17 cellular contexts compared by ENCODE assay signal in the genomic region with DNA sequence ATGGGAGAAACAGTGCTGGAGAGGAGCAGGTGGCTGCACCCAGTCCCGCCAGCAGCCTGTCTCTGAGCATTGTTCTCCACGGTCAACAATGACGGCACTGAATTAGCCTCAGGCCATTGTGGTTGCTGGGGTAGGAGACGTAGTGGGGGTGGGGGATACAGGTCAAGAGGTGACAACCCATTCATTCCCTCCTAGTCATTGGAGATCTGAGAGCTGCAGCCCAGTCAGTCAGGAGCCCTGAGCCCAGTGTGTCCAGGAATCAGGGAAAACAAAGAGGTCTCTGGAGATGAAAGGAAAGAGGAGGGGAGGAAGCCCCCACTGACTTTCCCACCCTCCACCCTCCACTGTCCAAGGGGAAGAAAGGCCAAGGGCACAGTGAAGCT. TPM values are rescaled to one million over a fixed set of nuclear protein-coding genes. Genes with fewer than 3 reads are reported as not detected.
DNase-seq lines count a peak whose midpoint lies in the region; ATAC-seq and TF ChIP-seq lines count a peak whose summit lies in the region.
"Had no signal": no experiment of that assay in that cellular context is flagged by ENCODE, and none has a peak within 500 bp of the region (broad histone marks: within the 10 kb centered on the region; RNA-seq: fewer than 3 reads in every experiment).

No MANE protein-coding gene starts in this region.

- H3K4me1 ChIP-seq in cardiac muscle cell (ENCODE audit: low read depth): peaks cover 24% of the 10 kb centered on the region
- peaks cover 0 to 40% of the 10 kb centered on the region in 2 donors for H3K4me1 ChIP-seq in left lung
- H3K4me1 ChIP-seq: uterus had no signal

- peaks cover 6% of the 10 kb centered on the region for H3K36me3 Mint-ChIP-seq in WTC11

- H3K27ac ChIP-seq in cardiac muscle cell (peak overlapping the region; percentile 67), left lung (peak overlapping the region in 1 of 2 donors; percentile 42), substantia nigra (ENCODE audit: low read depth, low read length, poor library complexity, severe bottlenecking) (peak overlapping the region; percentile 24)
- H3K27ac ChIP-seq: neutrophil had no signal

- H3K36me3 ChIP-seq in cardiac muscle cell (no peaks in the 10 kb centered on the region), left lung (peaks cover 0 to 19% of the 10 kb centered on the region in 2 donors)
- H3K36me3 ChIP-seq: uterus had no signal

- ATAC-seq in left cardiac atrium: no peak
- ATAC-seq in WTC11: peak; percentile 50
- ATAC-seq in left lung: peak; percentile 35
- ATAC-seq: esophagus mucosa had no signal

- no peaks in the 10 kb centered on the region for H3K27me3 Mint-ChIP-seq in WTC11 (ENCODE audit: low read depth)

- intact Hi-C loops in left cardiac atrium (cut with DNase I): no loop called here
- intact Hi-C loops in left lung (cut with DNase I): no loop called here

- H3K9me3 Mint-ChIP-seq in WTC11: no peaks in the 10 kb centered on the region

- DNase-seq in cardiac muscle cell (ENCODE audit: low read depth in 1 of 2, low spot score in 1 of 2): no peak
- no peak for DNase-seq in left cardiac atrium
- peak; percentile 28 for DNase-seq in WTC11 (ENCODE audit: low spot score)
- no peak for DNase-seq in left lung
- peak in 17 of 49 donors; percentile 8 to 65 (median 27) for DNase-seq in substantia nigra (lab: John Stamatoyannopoulos, UW)
- DNase-seq in NAMALWA (ENCODE audit: low spot score): no peak
- DNase-seq in NCI-H1048 (lab: John Stamatoyannopoulos, UW): no peak
- no peak for DNase-seq in DMS 273 treated with DMSO at 0.1 percent for 48 hours (lab: John Stamatoyannopoulos, UW)
- DNase-seq: activated T-cell treated with anti-CD3 and anti-CD28 coated beads, Interleukin-2, amount 50 U/mL, for 48 hours; NCI-H1092 treated with DMSO at 0.1 percent for 48 hours; NCI-H526 treated with DMSO at 0.1 percent for 48 hours; SIG-M5; stimulated activated naive CD4-positive, alpha-beta T cell; uterus had no signal

- POLR2A ChIA-PET in WTC11 (lab: Charles Lee): no interaction called here

- CTCF ChIA-PET in WTC11 (lab: Charles Lee): interaction anchor here (0.8 to 3.9 kb wide), 7 partner anchors 8 to 62 kb away, joined by 3 to 45 read pairs (median 7); a partner anchor contains a TSS

- no peaks in the 10 kb centered on the region for H3K27me3 ChIP-seq in cardiac muscle cell
- H3K27me3 ChIP-seq in left lung: no peaks in the 10 kb centered on the region
- H3K27me3 ChIP-seq: neutrophil, uterus had no signal

- H3K4me3 ChIP-seq in cardiac muscle cell (no peak overlapping the region), left lung (no peak overlapping the region)
- H3K4me3 ChIP-seq: smooth muscle cell, uterus had no signal

- H3K27ac Mint-ChIP-seq in WTC11: no peak overlapping the region; the same call in 1 of the 2 replicates

- no peak overlapping the region for H3K4me3 Mint-ChIP-seq in WTC11

- TF ChIP-seq CTCF in cardiac muscle cell (IDR thresholded peaks at IDR 0.05; ENCODE audit: low read depth, low read length) (no peak), WTC11 (IDR thresholded peaks at IDR 0.05) (no peak), left lung (IDR thresholded peaks at IDR 0.05) (no peak)

- no peaks in the 10 kb centered on the region for H3K9me3 ChIP-seq in cardiac muscle cell (ENCODE audit: low read depth)
- no peaks in the 10 kb centered on the region for H3K9me3 ChIP-seq in left lung
- H3K9me3 ChIP-seq: neutrophil, uterus had no signal

- peaks cover 38% of the 10 kb centered on the region for H3K4me1 Mint-ChIP-seq in WTC11

TF ChIP-seq in WTC11, 78 proteins besides CTCF, POLR2A, EP300 and RAD21:
- no peak for TF ChIP-seq ZNF671 (CRISPR knock-in tag; IDR thresholded peaks at IDR 0.05)
- TF ChIP-seq, protein P1, sequence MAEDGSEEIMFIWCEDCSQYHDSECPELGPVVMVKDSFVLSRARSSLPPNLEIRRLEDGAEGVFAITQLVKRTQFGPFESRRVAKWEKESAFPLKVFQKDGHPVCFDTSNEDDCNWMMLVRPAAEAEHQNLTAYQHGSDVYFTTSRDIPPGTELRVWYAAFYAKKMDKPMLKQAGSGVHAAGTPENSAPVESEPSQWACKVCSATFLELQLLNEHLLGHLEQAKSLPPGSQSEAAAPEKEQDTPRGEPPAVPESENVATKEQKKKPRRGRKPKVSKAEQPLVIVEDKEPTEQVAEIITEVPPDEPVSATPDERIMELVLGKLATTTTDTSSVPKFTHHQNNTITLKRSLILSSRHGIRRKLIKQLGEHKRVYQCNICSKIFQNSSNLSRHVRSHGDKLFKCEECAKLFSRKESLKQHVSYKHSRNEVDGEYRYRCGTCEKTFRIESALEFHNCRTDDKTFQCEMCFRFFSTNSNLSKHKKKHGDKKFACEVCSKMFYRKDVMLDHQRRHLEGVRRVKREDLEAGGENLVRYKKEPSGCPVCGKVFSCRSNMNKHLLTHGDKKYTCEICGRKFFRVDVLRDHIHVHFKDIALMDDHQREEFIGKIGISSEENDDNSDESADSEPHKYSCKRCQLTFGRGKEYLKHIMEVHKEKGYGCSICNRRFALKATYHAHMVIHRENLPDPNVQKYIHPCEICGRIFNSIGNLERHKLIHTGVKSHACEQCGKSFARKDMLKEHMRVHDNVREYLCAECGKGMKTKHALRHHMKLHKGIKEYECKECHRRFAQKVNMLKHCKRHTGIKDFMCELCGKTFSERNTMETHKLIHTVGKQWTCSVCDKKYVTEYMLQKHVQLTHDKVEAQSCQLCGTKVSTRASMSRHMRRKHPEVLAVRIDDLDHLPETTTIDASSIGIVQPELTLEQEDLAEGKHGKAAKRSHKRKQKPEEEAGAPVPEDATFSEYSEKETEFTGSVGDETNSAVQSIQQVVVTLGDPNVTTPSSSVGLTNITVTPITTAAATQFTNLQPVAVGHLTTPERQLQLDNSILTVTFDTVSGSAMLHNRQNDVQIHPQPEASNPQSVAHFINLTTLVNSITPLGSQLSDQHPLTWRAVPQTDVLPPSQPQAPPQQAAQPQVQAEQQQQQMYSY (CRISPR knock-in tag; IDR thresholded peaks at IDR 0.05): no peak
- TF ChIP-seq CREB1 (CRISPR knock-in tag; IDR thresholded peaks at IDR 0.05): no peak
- no peak for TF ChIP-seq NFE2L1 (CRISPR knock-in tag; IDR thresholded peaks at IDR 0.05)
- no peak for TF ChIP-seq JUN (CRISPR knock-in tag; IDR thresholded peaks at IDR 0.05)
- TF ChIP-seq, protein P2, sequence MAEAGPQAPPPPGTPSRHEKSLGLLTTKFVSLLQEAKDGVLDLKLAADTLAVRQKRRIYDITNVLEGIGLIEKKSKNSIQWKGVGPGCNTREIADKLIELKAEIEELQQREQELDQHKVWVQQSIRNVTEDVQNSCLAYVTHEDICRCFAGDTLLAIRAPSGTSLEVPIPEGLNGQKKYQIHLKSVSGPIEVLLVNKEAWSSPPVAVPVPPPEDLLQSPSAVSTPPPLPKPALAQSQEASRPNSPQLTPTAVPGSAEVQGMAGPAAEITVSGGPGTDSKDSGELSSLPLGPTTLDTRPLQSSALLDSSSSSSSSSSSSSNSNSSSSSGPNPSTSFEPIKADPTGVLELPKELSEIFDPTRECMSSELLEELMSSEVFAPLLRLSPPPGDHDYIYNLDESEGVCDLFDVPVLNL (CRISPR knock-in tag; IDR thresholded peaks at IDR 0.05; ENCODE audit: borderline replicate concordance, low read depth): no peak
- no peak for TF ChIP-seq NFYB (CRISPR knock-in tag; conservative IDR thresholded peaks at IDR 0.05; ENCODE audit: low read depth)
- TF ChIP-seq GABPB1 (CRISPR knock-in tag; IDR thresholded peaks at IDR 0.05): no peak
- no peak for TF ChIP-seq RORB (CRISPR knock-in tag; IDR thresholded peaks at IDR 0.05)
- TF ChIP-seq, protein P3, sequence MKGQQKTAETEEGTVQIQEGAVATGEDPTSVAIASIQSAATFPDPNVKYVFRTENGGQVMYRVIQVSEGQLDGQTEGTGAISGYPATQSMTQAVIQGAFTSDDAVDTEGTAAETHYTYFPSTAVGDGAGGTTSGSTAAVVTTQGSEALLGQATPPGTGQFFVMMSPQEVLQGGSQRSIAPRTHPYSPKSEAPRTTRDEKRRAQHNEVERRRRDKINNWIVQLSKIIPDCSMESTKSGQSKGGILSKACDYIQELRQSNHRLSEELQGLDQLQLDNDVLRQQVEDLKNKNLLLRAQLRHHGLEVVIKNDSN (CRISPR knock-in tag; IDR thresholded peaks at IDR 0.05): no peak
- no peak for TF ChIP-seq NR1H2 (CRISPR knock-in tag; IDR thresholded peaks at IDR 0.05)
- TF ChIP-seq, protein P4, sequence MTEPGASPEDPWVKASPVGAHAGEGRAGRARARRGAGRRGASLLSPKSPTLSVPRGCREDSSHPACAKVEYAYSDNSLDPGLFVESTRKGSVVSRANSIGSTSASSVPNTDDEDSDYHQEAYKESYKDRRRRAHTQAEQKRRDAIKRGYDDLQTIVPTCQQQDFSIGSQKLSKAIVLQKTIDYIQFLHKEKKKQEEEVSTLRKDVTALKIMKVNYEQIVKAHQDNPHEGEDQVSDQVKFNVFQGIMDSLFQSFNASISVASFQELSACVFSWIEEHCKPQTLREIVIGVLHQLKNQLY (CRISPR knock-in tag; IDR thresholded peaks at IDR 0.05): no peak

RNA-seq across cellular contexts. Expression of a gene that starts 15.3 kb away (rescaled TPM):
- 15.4 and 18.1 TPM in 2 replicates for total RNA-seq in cardiac muscle cell
- 57.2 and 61.2 TPM in 2 replicates for polyA plus RNA-seq in cardiac muscle cell
- total RNA-seq in left cardiac atrium: 10 to 100 TPM; 40.0 to 68.2 TPM
- 34.6 to 41.9 TPM (median 39.6 TPM) in 3 replicates for total RNA-seq in WTC11 (2021)
- total RNA-seq in left lung: 10 to 100 TPM; 29.2 to 53.0 TPM

RNA-seq across cellular contexts. Expression of a gene that starts 51.4 kb away (rescaled TPM):
- total RNA-seq in cardiac muscle cell (0.07 and 0.42 TPM in 2 replicates), left cardiac atrium (10 to 100 TPM; 25.5 to 35.1 TPM), WTC11 (2021) (1.0 to 1.4 TPM (median 1.3 TPM) in 3 replicates), left lung (10 to 100 TPM; 21.1 to 26.1 TPM)
- 0.86 TPM in 1 of 2 replicates, not detected in the other for polyA plus RNA-seq in cardiac muscle cell
- total RNA-seq: smooth muscle cell had no signal
- polyA plus RNA-seq: smooth muscle cell had no signal

Comparison
In these comparisons a context has a peak if more than half of its experiments do, and no peak if none do; other contexts are left out.
1. ATAC-seq: peak in WTC11 (single experiment) and left lung (single experiment); none in left cardiac atrium (0 of 2).